Comparison of ENCODE assay signal across 8 cellular contexts in the genomic region with DNA sequence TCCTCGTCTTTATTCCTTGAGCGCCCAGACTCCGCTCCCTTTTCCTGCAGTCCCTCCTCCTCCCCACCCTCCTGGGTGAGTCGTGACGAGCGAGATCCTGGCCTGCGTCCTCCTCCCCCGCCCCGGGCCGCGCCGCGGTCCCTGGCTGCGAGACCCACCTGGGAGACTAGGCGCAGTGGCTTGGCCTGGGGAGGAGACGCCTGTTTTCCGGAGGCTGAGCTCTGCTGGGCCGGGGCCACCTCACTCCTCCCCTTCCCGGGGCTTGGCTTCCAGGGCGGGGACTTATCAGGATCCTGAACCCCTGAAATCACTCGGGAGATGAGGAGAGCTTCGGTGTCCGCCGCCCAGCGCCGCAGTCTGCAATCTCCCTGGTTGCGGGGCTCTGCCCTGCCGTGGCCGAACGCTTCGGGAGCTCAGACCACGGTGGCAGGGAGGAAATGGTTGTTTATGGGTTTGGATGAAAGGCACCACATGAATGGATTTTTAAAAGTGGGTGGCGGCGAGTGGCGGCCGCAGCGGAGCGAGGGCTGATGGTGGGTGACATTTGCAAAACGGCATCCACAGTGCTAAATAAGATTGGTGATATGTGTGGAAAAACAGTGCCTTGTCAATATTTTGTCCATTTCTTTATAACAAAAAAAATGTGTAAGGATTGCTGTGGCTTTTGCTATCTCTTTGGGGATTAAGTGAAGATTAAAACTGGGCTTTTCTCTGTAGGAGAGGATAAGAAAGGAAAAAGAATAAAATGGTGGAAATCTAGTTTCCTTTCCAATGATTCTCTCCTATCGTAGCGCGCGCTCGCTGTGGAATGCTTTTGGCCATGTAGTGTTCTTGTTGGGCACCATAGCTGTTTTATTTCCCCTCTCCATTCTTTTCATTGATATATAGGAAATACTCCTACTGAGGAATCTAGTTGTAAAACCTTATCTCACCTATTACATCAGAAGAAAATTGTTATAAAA. TPM values are rescaled to one million over a fixed set of nuclear protein-coding genes. Genes with fewer than 3 reads are reported as not detected.
A peak's percentile ranks its signal among the peaks of the same experiment; 100 is the strongest.
DNase-seq lines count a peak whose midpoint lies in the region; ATAC-seq and TF ChIP-seq lines count a peak whose summit lies in the region.

No MANE protein-coding gene starts in this region.

- H3K27me3 ChIP-seq in MM.1S (replicated peaks; ENCODE audit: insufficient read depth, low read length) (no peaks in the 10 kb centered on the region), dorsolateral prefrontal cortex (no peaks in the 10 kb centered on the region)

- DNase-seq in COLO668 (lab: John Stamatoyannopoulos, UW; ENCODE audit: unreplicated experiment) (peak; percentile 55), MM.1S (no peak), dorsolateral prefrontal cortex (peak; percentile 37 to 83 (median 56)), lower leg skin (ENCODE audit: low spot score in 2 of 2) (peak; percentile 69 to 95), HUDEP-2 (lab: John Stamatoyannopoulos, UW; ENCODE audit: unreplicated experiment in 76 of 76) (no peak)
- peak; percentile 9 to 12 for DNase-seq in activated CD4-positive, alpha-beta T cell treated with anti-CD3 and anti-CD28 coated beads, Interleukin-2, amount 50 U/mL, for 24 hours (ENCODE audit: low read depth in 1 of 2, low spot score in 1 of 2)
- DNase-seq in stimulated activated CD8-positive, alpha-beta memory T cell treated with anti-CD3 and anti-CD28 coated beads, Interleukin-12 subunit alpha, Interleukin-12 subunit beta, amount 100 ng/mL, for 4 hours (ENCODE audit: low read depth): peak; percentile 0

- 8 to 9% methylated on average over 30 to 40 of the region's 44 CpGs for WGBS in lower leg skin, 2 donors

- H3K4me3 ChIP-seq in MM.1S (ENCODE audit: low read length) (peak overlapping the region; percentile 70), dorsolateral prefrontal cortex (peak overlapping the region; percentile 58 to 98 (median 93)), lower leg skin (ENCODE audit: low read depth, poor library complexity, severe bottlenecking) (peak overlapping the region; percentile 66)

- TF ChIP-seq POLR2A in lower leg skin (IDR thresholded peaks at IDR 0.05): no peak

- no peaks in the 10 kb centered on the region for H3K9me3 ChIP-seq in MM.1S (replicated peaks; ENCODE audit: insufficient read depth, low read length)

- no peaks in the 10 kb centered on the region for H3K9me2 ChIP-seq in MM.1S (replicated peaks; ENCODE audit: insufficient read depth, low read length)

- 0 out of 2 replicates have a peak, but pooled peaks cover under 1% of the 10 kb centered on the region for H3F3A ChIP-seq in MM.1S (ENCODE audit: insufficient read depth, low read length)

- H2AFZ ChIP-seq in MM.1S (ENCODE audit: low read length): no peak overlapping the region

- peaks cover 8% of the 10 kb centered on the region for H3K4me1 ChIP-seq in MM.1S (ENCODE audit: low read length)

- H3K79me2 ChIP-seq in MM.1S (ENCODE audit: low read length): no peaks in the 10 kb centered on the region

- no peak overlapping the region for H3K9ac ChIP-seq in MM.1S (ENCODE audit: low read length)

- H3K36me3 ChIP-seq in MM.1S (replicated peaks; ENCODE audit: insufficient read depth, low read length): no peaks in the 10 kb centered on the region

- no peak for TF ChIP-seq CTCF in MM.1S (IDR thresholded peaks at IDR 0.05; ENCODE audit: low read length)
- TF ChIP-seq CTCF in dorsolateral prefrontal cortex (IDR thresholded peaks at IDR 0.05 in 54 of 56, conservative IDR thresholded peaks at IDR 0.05 in 2 of 56; ENCODE audit: low read depth in 1 of 56, partially characterized antibody in 56 of 56): no peak
- TF ChIP-seq CTCF in lower leg skin (IDR thresholded peaks at IDR 0.05): no peak

- H4K20me1 ChIP-seq in MM.1S (ENCODE audit: insufficient read depth, low read length): no peaks in the 10 kb centered on the region

- H3K27ac ChIP-seq in MM.1S (ENCODE audit: low read length): no peak overlapping the region
- peak overlapping the region in 57 of 59 donors; percentile 2 to 98 (median 86) for H3K27ac ChIP-seq in dorsolateral prefrontal cortex

- intact Hi-C loops in dorsolateral prefrontal cortex (cut with DNase I): loop anchor here (5.0 to 10.0 kb wide), 5 partner anchors 102 to 302 kb away; partner anchors contain the start of genes PTRH1 (in 2 of the 2), TTC16 (in 2 of the 2) and ST6GALNAC4 (in 1 of the 2)
- intact Hi-C loops in lower leg skin (cut with DNase I; ENCODE audit: low total_unique reads): no loop called here

- ATAC-seq in GM18873 (IDR thresholded peaks at IDR 0.05; ENCODE audit: low FRiP score, unreplicated experiment): no peak

- H3K4me2 ChIP-seq in MM.1S (ENCODE audit: low read depth, low read length): peak overlapping the region; percentile 55

RNA-seq across cellular contexts. Expression of gene STXBP1, which starts 1.2 kb away (rescaled TPM):
- 1,000 to 10,000 TPM in 52 of 120 experiments, 100 to 1,000 TPM in 68; 334 to 1,348 (median 969) TPM for total RNA-seq in dorsolateral prefrontal cortex
- total RNA-seq in lower leg skin: 10 to 100 TPM; 17.4 to 66.8 (median 30.5) TPM

Comparison
In these comparisons a context has a peak if more than half of its experiments do, and no peak if none do; other contexts are left out.
1. DNase-seq: peak in COLO668 (single experiment), activated CD4-positive, alpha-beta T cell treated with anti-CD3 and anti-CD28 coated beads, Interleukin-2, amount 50 U/mL, for 24 hours (2 of 2), dorsolateral prefrontal cortex (10 of 10), lower leg skin (2 of 2) and stimulated activated CD8-positive, alpha-beta memory T cell treated with anti-CD3 and anti-CD28 coated beads, Interleukin-12 subunit alpha, Interleukin-12 subunit beta, amount 100 ng/mL, for 4 hours (single experiment); none in MM.1S (single experiment) and HUDEP-2 (0 of 76).
2. RNA of gene STXBP1, which starts 1.2 kb away (total RNA-seq): 334 to 1,348 TPM in dorsolateral prefrontal cortex; 17.4 to 66.8 TPM in lower leg skin; every median in the first group is over 4 times any median in the second.
3. Peak in every context shown above with its lines, with median percentiles within 50 percentile points of each other: H3K4me3 ChIP-seq.